In the genomic region with DNA sequence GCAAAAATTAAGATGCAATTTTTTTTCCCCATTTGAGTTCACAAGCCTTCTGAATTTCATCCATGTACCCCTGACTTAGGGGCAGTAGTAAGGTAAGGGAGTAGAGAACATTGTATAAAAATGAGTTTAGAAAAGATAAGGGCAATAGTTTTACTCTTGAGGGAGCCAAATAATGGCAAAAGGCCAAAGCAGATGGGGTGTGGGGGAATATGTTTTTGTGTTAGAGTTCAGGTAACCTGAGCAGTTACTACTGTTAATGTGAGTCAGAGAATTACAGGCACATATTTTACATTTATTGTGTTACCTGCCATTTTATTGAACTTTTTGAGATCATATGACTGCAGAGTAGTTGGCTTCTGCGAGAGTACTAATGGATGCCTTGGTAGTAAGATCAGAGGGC, we compare ENCODE assay signal across 12 cellular contexts. TPM values are rescaled to one million over a fixed set of nuclear protein-coding genes. Genes with fewer than 3 reads are reported as not detected.
DNase-seq lines count a peak whose midpoint lies in the region; ATAC-seq and TF ChIP-seq lines count a peak whose summit lies in the region.
"Had no signal": no experiment of that assay in that cellular context is flagged by ENCODE, and none has a peak within 500 bp of the region (broad histone marks: within the 10 kb centered on the region; RNA-seq: fewer than 3 reads in every experiment).

No MANE protein-coding gene starts in this region.

- H3K79me2 ChIP-seq in PC-3 (ENCODE audit: low read length): peaks cover 75% of the 10 kb centered on the region

- no peak overlapping the region; a peak in 1 of 22 replicates for H3K9ac ChIP-seq in BLaER1 treated with 17β-estradiol and CSF1 and Interleukin-3, amounts not matched to agents 10 nM and 100 nM
- H3K9ac ChIP-seq in PC-3 (ENCODE audit: low read length): no peak overlapping the region

- H3K4me2 ChIP-seq in BLaER1 treated with 17β-estradiol and CSF1 and Interleukin-3, amounts not matched to agents 10 nM and 100 nM: peak overlapping the region; percentile 73 to 93 (median 87); a peak in 18 of 22 replicates
- peak overlapping the region; percentile 89 for H3K4me2 ChIP-seq in PC-3 (ENCODE audit: low read length)

- H3K36me3 ChIP-seq in BLaER1 treated with 17β-estradiol and CSF1 and Interleukin-3, amounts not matched to agents 10 nM and 100 nM: peaks cover 11 to 30% (median 23%) of the 10 kb centered on the region in 11 experiments; a peak in 19 of 22 replicates
- H3K36me3 ChIP-seq in PC-3 (ENCODE audit: low read depth, low read length): peaks cover 7% of the 10 kb centered on the region; the same call in 1 of the 2 replicates

- ATAC-seq in PC-3 (peak; percentile 18), GM18907 (IDR thresholded peaks at IDR 0.05; ENCODE audit: unreplicated experiment) (no peak)

- H3F3A ChIP-seq in PC-3 (ENCODE audit: low read length, unreplicated experiment): no peaks in the 10 kb centered on the region

- intact Hi-C loops in PC-3 (cut with micrococcal nuclease): loop anchor here (10.0 kb wide), 1 partner anchor 583 kb away; a partner anchor contains a TSS

- no TSS peak for BruUV-seq in PC-3 (replicated peaks; lab: Mats Ljungman, UMichigan)

- H3K27ac ChIP-seq in BLaER1 treated with 17β-estradiol and CSF1 and Interleukin-3, amounts not matched to agents 10 nM and 100 nM: no peak overlapping the region
- H3K27ac ChIP-seq in PC-3 (ENCODE audit: low read length): peak overlapping the region; percentile 43

- H2AFZ ChIP-seq in PC-3 (ENCODE audit: low read length): no peak overlapping the region

- H3K9me3 ChIP-seq in BLaER1 treated with 17β-estradiol and CSF1 and Interleukin-3, amounts not matched to agents 10 nM and 100 nM (replicated peaks in 1 of 11): no peaks in the 10 kb centered on the region
- H3K9me3 ChIP-seq in PC-3 (ENCODE audit: low read length): no peaks in the 10 kb centered on the region

- CTCF ChIA-PET in PC-3 (lab: Charles Lee): no interaction called here

- no peaks in the 10 kb centered on the region for H3K9me2 ChIP-seq in PC-3 (replicated peaks; ENCODE audit: low read length)

- DNase-seq in GM12864 (ENCODE audit: low read depth) (no peak), PC-3 (peak; percentile 73), epithelial cell of esophagus (ENCODE audit: low read depth) (peak; percentile 34), HK-2 (ENCODE audit: unreplicated experiment) (no peak), CD1c-positive myeloid dendritic cell (ENCODE audit: extremely low spot score) (no peak), 8988T (no peak)
- DNase-seq: activated gamma-delta T cell treated with Interleukin-2 at 50 U/mL for 16 hours, EL, hypothalamus had no signal

- POLR2A ChIA-PET in PC-3 (lab: Charles Lee; ENCODE audit: unreplicated experiment): no interaction called here

- H3K4me1 ChIP-seq in BLaER1 treated with 17β-estradiol and CSF1 and Interleukin-3, amounts not matched to agents 10 nM and 100 nM: peaks cover 20 to 52% (median 35%) of the 10 kb centered on the region in 10 experiments
- H3K4me1 ChIP-seq in PC-3 (ENCODE audit: insufficient read depth, low read length): peaks cover 25% of the 10 kb centered on the region

- no peak overlapping the region for H3K4me3 ChIP-seq in BLaER1 treated with 17β-estradiol and CSF1 and Interleukin-3, amounts not matched to agents 10 nM and 100 nM
- peak overlapping the region; percentile 80; the same call in 1 of the 2 replicates for H3K4me3 ChIP-seq in GM12864 (ENCODE audit: low read depth, low read length)
- peak overlapping the region; percentile 85 for H3K4me3 ChIP-seq in PC-3 (ENCODE audit: low read length)
- no peak overlapping the region for H3K4me3 ChIP-seq in epithelial cell of esophagus (ENCODE audit: low read length)
- H3K4me3 ChIP-seq: skin epidermis had no signal

- TF ChIP-seq CTCF in GM12864 (IDR thresholded peaks at IDR 0.05; ENCODE audit: low read depth, low read length, missing control alignments) (no peak), PC-3 (conservative IDR thresholded peaks at IDR 0.05; ENCODE audit: low read depth, low read length) (no peak), epithelial cell of esophagus (IDR thresholded peaks at IDR 0.05; ENCODE audit: insufficient read depth, low read depth, low read length, missing control alignments) (no peak)

- H4K20me1 ChIP-seq in BLaER1 treated with 17β-estradiol and CSF1 and Interleukin-3, amounts not matched to agents 10 nM and 100 nM: peaks cover 22 to 71% (median 60%) of the 10 kb centered on the region in 11 experiments; a peak in 19 of 22 replicates
- peaks cover 28% of the 10 kb centered on the region for H4K20me1 ChIP-seq in PC-3 (ENCODE audit: low read length)

- no peaks in the 10 kb centered on the region for H3K27me3 ChIP-seq in BLaER1 treated with 17β-estradiol and CSF1 and Interleukin-3, amounts not matched to agents 10 nM and 100 nM
- no peaks in the 10 kb centered on the region for H3K27me3 ChIP-seq in PC-3 (ENCODE audit: low read length)

RNA-seq across cellular contexts. Expression of a gene that starts 3.1 kb away (rescaled TPM):
- 17.6 and 19.4 TPM in 2 replicates for total RNA-seq in PC-3 (2014; rRNA removed)

RNA-seq across cellular contexts. Expression of a gene that starts 54.4 kb away (rescaled TPM):
- 13.1 and 16.0 TPM in 2 replicates for total RNA-seq in PC-3 (2014; rRNA removed)

Comparison
In these comparisons a context has a peak if more than half of its experiments do, and no peak if none do; other contexts are left out.
1. H3K4me3 ChIP-seq: peak in GM12864 (single experiment) and PC-3 (single experiment); none in BLaER1 treated with 17β-estradiol and CSF1 and Interleukin-3, amounts not matched to agents 10 nM and 100 nM (0 of 10) and epithelial cell of esophagus (single experiment).
2. DNase-seq: peak in PC-3 (single experiment) and epithelial cell of esophagus (single experiment); none in GM12864 (single experiment), HK-2 (single experiment), CD1c-positive myeloid dendritic cell (single experiment) and 8988T (single experiment).